Comparison of ENCODE assay signal across 8 cellular contexts in genomic region chr1:65309317-65310077, GRCh38. TPM values are rescaled to one million over a fixed set of nuclear protein-coding genes. Genes with fewer than 3 reads are reported as not detected.
DNase-seq lines count a peak whose midpoint lies in the region; ATAC-seq and TF ChIP-seq lines count a peak whose summit lies in the region.

DNAJC6 (plus strand) TSS chr1:65309543; CDS start chr1:65309746, 203 bp downstream.

- TF ChIP-seq CTCF in AG04450 (IDR thresholded peaks at IDR 0.05; ENCODE audit: low read depth, low read length) (no peak), spleen (IDR thresholded peaks at IDR 0.05 in 8 of 11, conservative IDR thresholded peaks at IDR 0.05 in 3 of 11) (no peak)

- H3K4me1 ChIP-seq in spleen = peaks cover 0 to 19% (median 11%) of the 10 kb centered on the region in 6 donors

- WGBS in spleen, 5 donors = 2 to 7% (median 3%) methylated on average over 51 to 75 of the region's 75 CpGs

- intact Hi-C loops in spleen (cut with DNase I; ENCODE audit: low total_unique reads) = no loop called here

- ATAC-seq in GM21723 (IDR thresholded peaks at IDR 0.05; ENCODE audit: unreplicated experiment) (peak; percentile 67), HG02798 (IDR thresholded peaks at IDR 0.05; ENCODE audit: poor library complexity, unreplicated experiment) (no peak)

- H3K27me3 ChIP-seq in AG04450 (ENCODE audit: control insufficient read depth, insufficient read depth, low read length) (peaks cover 7% of the 10 kb centered on the region), spleen (replicated peaks in 1 of 7) (peaks cover 0 to 53% (median 15%) of the 10 kb centered on the region in 7 donors)

- H3K4me3 ChIP-seq in AG04450 (ENCODE audit: low read depth, low read length) (no peak within 1 kb of the TSS), spleen (peak within 1 kb of the TSS; percentile 10 to 60 (median 34))

- H3K27ac ChIP-seq in AG04450 (ENCODE audit: low read depth, low read length) (no peak within 1 kb of the TSS), spleen (no peak within 1 kb of the TSS)

- CTCF ChIA-PET in AG04450 (lab: Charles Lee) = interaction anchor here (0.7 kb wide), 1 partner anchor 228 kb away, joined by 3 read pairs; no protein-coding TSS in a partner anchor

- no peak for TF ChIP-seq POLR2A in spleen (IDR thresholded peaks at IDR 0.05)

- H3K9me3 ChIP-seq in AG04450 (ENCODE audit: control insufficient read depth, insufficient read depth, low read length) (no peaks in the 10 kb centered on the region), spleen (no peaks in the 10 kb centered on the region)

- no peaks in the 10 kb centered on the region for H3K36me3 ChIP-seq in spleen

- POLR2A ChIA-PET in AG04450 (lab: Yijun Ruan, JAX) = no interaction called here

- peak; percentile 4 for DNase-seq in AG04450 (ENCODE audit: low read depth, low spot score)
- DNase-seq in NCI-H2107 treated with DMSO at 0.1 percent for 48 hours (lab: John Stamatoyannopoulos, UW; ENCODE audit: unreplicated experiment) = peak; percentile 57
- peak; percentile 30 to 35 for DNase-seq in activated CD4-positive, alpha-beta T cell treated with anti-CD3 and anti-CD28 coated beads for 24 hours (ENCODE audit: low read depth in 2 of 2)
- peak; percentile 81 for DNase-seq in cerebellum (ENCODE audit: low spot score)
- peak; percentile 90 for DNase-seq in islet precursor cell
- DNase-seq in spleen = peak; percentile 80

RNA-seq across cellular contexts. Expression of gene DNAJC6, which starts in this region (rescaled TPM):
- polyA plus RNA-seq in AG04450 (2011; rRNA removed) (0.09 TPM in 1 of 2 replicates, not detected in the other), spleen (under 1 TPM; 0.20 to 0.67 (median 0.20) TPM)
- polyA minus RNA-seq in AG04450 (2011; rRNA and poly(A)+ RNA removed) = not detected in 2 replicates
- total RNA-seq in cerebellum (86.7 TPM), spleen (1 to 10 TPM; 4.4 to 9.7 (median 6.2) TPM)

Comparison
In these comparisons a context has a peak if more than half of its experiments do, and no peak if none do; other contexts are left out.
1. Peak in DNase-seq in AG04450; RNA of the gene not detected or under 1 TPM.
2. DNase-seq: peak in every context shown above with its lines; median percentile 90 in islet precursor cell; 81 in cerebellum; 80 in spleen; 57 in NCI-H2107 treated with DMSO at 0.1 percent for 48 hours; 32 in activated CD4-positive, alpha-beta T cell treated with anti-CD3 and anti-CD28 coated beads for 24 hours; 4 in AG04450.